In genomic region chr20:43955244-43956191, GRCh38 we compare ENCODE assay signal across 9 cellular contexts. TPM values are rescaled to one million over a fixed set of nuclear protein-coding genes. Genes with fewer than 3 reads are reported as not detected.
DNase-seq lines count a peak whose midpoint lies in the region; ATAC-seq and TF ChIP-seq lines count a peak whose summit lies in the region.
"Had no signal": no experiment of that assay in that cellular context is flagged by ENCODE, and none has a peak within 500 bp of the region (broad histone marks: within the 10 kb centered on the region; RNA-seq: fewer than 3 reads in every experiment).

No MANE protein-coding gene starts in this region.

- H2BK120ac ChIP-seq in mesenchymal stem cell (ENCODE audit: low read depth, low read length), result peak overlapping the region; percentile 75

- no peaks in the 10 kb centered on the region for H3K79me1 ChIP-seq in mesenchymal stem cell (replicated peaks; ENCODE audit: low read length, poor library complexity, severe bottlenecking)

- H3K9me3 ChIP-seq in AG04450 (ENCODE audit: control insufficient read depth, insufficient read depth, low read length) (no peaks in the 10 kb centered on the region), mesenchymal stem cell (ENCODE audit: control insufficient read depth, low read length) (no peaks in the 10 kb centered on the region), HAP-1 (no peaks in the 10 kb centered on the region)

- H3K4me3 ChIP-seq in AG04450 (ENCODE audit: low read depth, low read length) (no peak overlapping the region), mesenchymal stem cell (ENCODE audit: insufficient read depth in 1 of 2, low read depth in 1 of 2, low read length in 2 of 2) (peak overlapping the region in 1 of 2 experiments; percentile 27), HAP-1 (no peak overlapping the region)
- H3K4me3 ChIP-seq: skin epidermis had no signal

- no peak overlapping the region for H2BK5ac ChIP-seq in mesenchymal stem cell (ENCODE audit: low read depth, low read length, poor library complexity, severe bottlenecking)

- CTCF ChIA-PET in AG04450 (lab: Charles Lee), result interaction anchor here (0.6 to 1.3 kb wide), 3 partner anchors 26 to 205 kb away, joined by 3 to 4 read pairs (median 4); no protein-coding TSS in a partner anchor

- H3K14ac ChIP-seq in mesenchymal stem cell (ENCODE audit: low read length in 2 of 2), result peak overlapping the region in 1 of 2 experiments; percentile 6

- H3K23ac ChIP-seq in mesenchymal stem cell (ENCODE audit: low read length in 2 of 2), result peak overlapping the region in 1 of 2 experiments; percentile 96

- H3K4me1 ChIP-seq in mesenchymal stem cell (ENCODE audit: control insufficient read depth, insufficient read depth, low read depth, low read length) (peaks cover 22% of the 10 kb centered on the region), HAP-1 (no peaks in the 10 kb centered on the region)

- H3K9ac ChIP-seq in mesenchymal stem cell (ENCODE audit: low read length), result peak overlapping the region; percentile 82

- H2BK15ac ChIP-seq in mesenchymal stem cell (ENCODE audit: low read depth, poor library complexity, severe bottlenecking), result no peak overlapping the region

- POLR2A ChIA-PET in AG04450 (lab: Yijun Ruan, JAX), result interaction anchor here (0.7 to 1.3 kb wide), 4 partner anchors 9 to 38 kb away, joined by 3 to 4 read pairs (median 4); no protein-coding TSS in a partner anchor

- DNase-seq in AG04450 (ENCODE audit: low read depth, low spot score) (peak; percentile 62), SIG-M5 treated with dmso at 0.1 percent for 504 hours (lab: John Stamatoyannopoulos, UW; ENCODE audit: unreplicated experiment) (peak; percentile 81), mesenchymal stem cell (peak; percentile 89), HAP-1 (ENCODE audit: low spot score in 2 of 2) (no peak), UCSD-AML1 (lab: John Stamatoyannopoulos, UW; ENCODE audit: unreplicated experiment) (no peak)
- DNase-seq in activated naive CD8-positive, alpha-beta T cell treated with anti-CD3 and anti-CD28 coated beads, Interleukin-2, amount 50 U/mL, for 16 hours (ENCODE audit: low read depth, low spot score), result peak; percentile 22

- H2BK12ac ChIP-seq in mesenchymal stem cell (ENCODE audit: low read length in 2 of 2), result peak overlapping the region; percentile 66 to 76

- H4K91ac ChIP-seq in mesenchymal stem cell (ENCODE audit: low read length), result peak overlapping the region; percentile 74

- 29% methylated on average over 12 of the region's 12 CpGs for WGBS in mesenchymal stem cell

- TF ChIP-seq CTCF in AG04450 (IDR thresholded peaks at IDR 0.05; ENCODE audit: low read depth, low read length), result no peak

- peak overlapping the region; percentile 79 for H3K27ac ChIP-seq in AG04450 (ENCODE audit: low read depth, low read length)
- H3K27ac ChIP-seq in mesenchymal stem cell (ENCODE audit: low read length, poor library complexity, severe bottlenecking), result peak overlapping the region; percentile 54

- no peak overlapping the region for H2AK5ac ChIP-seq in mesenchymal stem cell (ENCODE audit: low read length, severe bottlenecking)

- peak overlapping the region; percentile 91 for H4K8ac ChIP-seq in mesenchymal stem cell (ENCODE audit: low read length)

- peak overlapping the region; percentile 65 to 89 for H3K18ac ChIP-seq in mesenchymal stem cell (ENCODE audit: low read depth in 1 of 2, low read length in 2 of 2)

- no peak overlapping the region for H2AFZ ChIP-seq in mesenchymal stem cell (ENCODE audit: low read depth, low read length)

- in situ Hi-C loops in HAP-1 (cut with MboI; ENCODE audit: low sequenced_read_pairs), result no loop called here

- H3K4me2 ChIP-seq in mesenchymal stem cell (ENCODE audit: low read length, poor library complexity, severe bottlenecking), result peak overlapping the region; percentile 42

- H3K4ac ChIP-seq in mesenchymal stem cell (ENCODE audit: low read depth in 1 of 2, low read length in 2 of 2), result peak overlapping the region; percentile 84 to 93

- H3K27me3 ChIP-seq in AG04450 (ENCODE audit: control insufficient read depth, insufficient read depth, low read length), result no peaks in the 10 kb centered on the region
- H3K27me3 ChIP-seq in mesenchymal stem cell (ENCODE audit: control insufficient read depth in 1 of 2, insufficient read depth in 1 of 2, low read length in 2 of 2), result no peaks in the 10 kb centered on the region
- no peaks in the 10 kb centered on the region for H3K27me3 ChIP-seq in HAP-1 (ENCODE audit: low read depth)

- no peaks in the 10 kb centered on the region for H3K36me3 ChIP-seq in mesenchymal stem cell (ENCODE audit: control insufficient read depth in 1 of 2, insufficient read depth in 2 of 2, low read depth in 1 of 2, low read length in 2 of 2)
- no peaks in the 10 kb centered on the region for H3K36me3 ChIP-seq in HAP-1 (replicated peaks)

- peak; percentile 67 for ATAC-seq in GM19043 (IDR thresholded peaks at IDR 0.05; ENCODE audit: low read depth, unreplicated experiment)
- ATAC-seq in HG03139 (IDR thresholded peaks at IDR 0.05; ENCODE audit: unreplicated experiment), result peak; percentile 48

RNA-seq across cellular contexts. Expression of gene TOX2, which starts 40.9 kb away (rescaled TPM):
- 10.6 and 14.3 TPM in 2 replicates for polyA plus RNA-seq in AG04450 (2011; rRNA removed)
- polyA minus RNA-seq in AG04450 (2011; rRNA and poly(A)+ RNA removed), result 9.9 and 10.8 TPM in 2 replicates
- polyA plus RNA-seq in mesenchymal stem cell (2013, experiment 1 of 2), result 170 TPM
- 164 TPM for polyA plus RNA-seq in mesenchymal stem cell (2013, experiment 2 of 2)

Comparison
In these comparisons a context has a peak if more than half of its experiments do, and no peak if none do; other contexts are left out.
1. DNase-seq: peak in AG04450 (single experiment), SIG-M5 treated with dmso at 0.1 percent for 504 hours (single experiment), activated naive CD8-positive, alpha-beta T cell treated with anti-CD3 and anti-CD28 coated beads, Interleukin-2, amount 50 U/mL, for 16 hours (single experiment) and mesenchymal stem cell (single experiment); none in HAP-1 (0 of 2) and UCSD-AML1 (single experiment).